ENCODE assay signal across 25 cellular contexts in the genomic region with DNA sequence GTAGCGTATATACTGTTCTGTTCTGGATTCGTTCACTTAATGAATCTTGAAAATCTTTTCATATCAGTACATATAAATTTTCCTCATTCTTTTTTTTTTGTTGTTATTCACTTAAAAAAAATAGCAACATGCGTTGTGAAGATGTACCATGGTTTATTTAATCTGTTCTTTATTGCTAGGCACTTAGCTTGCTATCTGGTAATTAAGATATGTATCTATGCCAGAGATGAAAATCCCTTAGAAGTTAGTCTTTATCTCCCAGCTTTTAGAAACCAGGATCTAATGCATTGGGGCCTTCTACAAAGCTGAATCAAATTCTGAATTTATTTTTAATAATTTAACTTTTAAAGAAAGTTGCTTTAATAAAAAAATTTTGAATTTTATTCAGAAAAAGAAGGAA.
"Had no signal": no experiment of that assay in that cellular context is flagged by ENCODE, and none has a peak within 500 bp of the region (broad histone marks: within the 10 kb centered on the region; RNA-seq: fewer than 3 reads in every experiment).

No MANE protein-coding gene starts in this region.

- DNase-seq: colonic mucosa; cortex of kidney; dermis blood vessel endothelial cell; dorsolateral prefrontal cortex; effector CD4-positive, alpha-beta T cell; effector CD8-positive, alpha-beta T cell; effector memory CD4-positive, alpha-beta T cell; effector memory CD8-positive, alpha-beta T cell; endodermal cell; erythroblast; esophagus squamous epithelium; foreskin fibroblast; foreskin keratinocyte; foreskin melanocyte; gastrocnemius medialis; glutamatergic neuron; head of caudate nucleus; heart left ventricle; heart right ventricle had no signal

- H3K4me1 ChIP-seq: colonic mucosa, esophagus muscularis mucosa, esophagus squamous epithelium, foreskin keratinocyte, gastrocnemius medialis, gastroesophageal sphincter, heart left ventricle, heart right ventricle had no signal

- H2AFZ ChIP-seq: hepatocyte had no signal

- H3K27me3 ChIP-seq: colonic mucosa, dorsolateral prefrontal cortex, esophagus squamous epithelium, foreskin keratinocyte, gastrocnemius medialis, heart left ventricle, heart right ventricle, hepatocyte had no signal

- H3K79me2 ChIP-seq: hepatocyte had no signal

- ATAC-seq: effector memory CD8-positive, alpha-beta T cell; esophagus mucosa; foreskin keratinocyte; gastrocnemius medialis; gastroesophageal sphincter had no signal

- H3K9me3 ChIP-seq: colonic mucosa, esophagus muscularis mucosa, esophagus squamous epithelium, gastrocnemius medialis, gastroesophageal sphincter, heart left ventricle, heart right ventricle had no signal

- H3K27ac ChIP-seq: colonic mucosa, coronary artery, dorsolateral prefrontal cortex, epithelial cell of prostate, esophagus muscularis mucosa, esophagus squamous epithelium, foreskin keratinocyte, gastrocnemius medialis, gastroesophageal sphincter, heart left ventricle, heart right ventricle, hepatocyte had no signal

- H3K4me2 ChIP-seq: hepatocyte had no signal

- H3K4me3 ChIP-seq: colonic mucosa, coronary artery, dorsolateral prefrontal cortex, esophagus muscularis mucosa, esophagus squamous epithelium, gastrocnemius medialis, gastroesophageal sphincter, heart left ventricle, heart right ventricle, hepatocyte had no signal

- H3K36me3 ChIP-seq: colonic mucosa, esophagus muscularis mucosa, esophagus squamous epithelium, gastrocnemius medialis, gastroesophageal sphincter, heart left ventricle, heart right ventricle had no signal
